ENCODE assay signal across 8 cellular contexts in the genomic region with DNA sequence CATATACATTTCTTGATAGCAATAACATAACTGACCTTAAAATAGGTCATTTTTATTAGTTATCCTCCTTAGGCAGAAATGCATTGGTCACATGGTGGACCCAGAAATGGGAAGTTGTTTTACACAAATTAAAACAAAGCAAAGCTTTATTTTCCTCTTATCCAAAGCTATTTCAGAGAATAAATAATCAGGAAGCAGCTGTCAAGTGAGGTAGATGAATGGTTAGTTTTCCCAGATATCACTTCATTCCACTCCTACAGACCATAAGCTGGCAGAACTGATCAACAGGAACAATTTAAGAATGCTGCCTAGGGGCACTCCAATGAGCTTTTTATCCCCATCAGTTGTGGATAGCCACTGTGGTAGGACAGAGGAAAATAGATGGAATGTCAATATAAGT. TPM values are rescaled to one million over a fixed set of nuclear protein-coding genes. Genes with fewer than 3 reads are reported as not detected.
"Had no signal": no experiment of that assay in that cellular context is flagged by ENCODE, and none has a peak within 500 bp of the region (broad histone marks: within the 10 kb centered on the region; RNA-seq: fewer than 3 reads in every experiment).

No MANE protein-coding gene starts in this region.

- DNase-seq: GM23248, GOT3, H9, HCEC 1CT, IMR-90 had no signal

- H3K27ac Mint-ChIP-seq: H9 had no signal

- H3K4me3 Mint-ChIP-seq: H9 had no signal

- H3K4me3 ChIP-seq: GM23248, K562 had no signal

- H3K27ac ChIP-seq: GM23248 had no signal

- H3K9me3 Mint-ChIP-seq: H9 had no signal

RNA-seq across cellular contexts. Expression of gene OLIG1, which starts 16.0 kb away (rescaled TPM):
- total RNA-seq: GM23248, H4, HT-29, IMR-90, K562 had no signal

RNA-seq across cellular contexts. Expression of gene OLIG2, which starts 28.3 kb away (rescaled TPM):
- total RNA-seq: GM23248, HT-29, IMR-90, K562 had no signal
